Comparison of ENCODE assay signal across 26 cellular contexts in the genomic region with DNA sequence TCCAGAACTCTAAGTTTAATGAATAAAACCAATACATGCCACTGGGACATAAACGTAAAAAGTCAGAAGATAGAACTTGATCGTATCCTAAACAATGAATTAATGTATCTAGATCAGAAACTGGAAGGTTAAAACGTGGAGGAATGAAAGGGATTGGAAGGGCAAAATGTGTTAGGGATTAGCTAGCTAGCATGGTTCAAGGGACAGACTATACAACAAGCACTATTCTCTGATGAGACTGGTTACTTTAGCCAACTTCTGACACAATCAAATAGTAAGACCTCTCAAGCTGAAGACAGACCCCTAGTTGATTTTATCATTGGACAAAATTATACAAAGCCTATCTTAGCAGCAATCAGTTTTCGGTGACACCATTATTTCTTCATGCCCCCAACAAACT.
"Had no signal": no experiment of that assay in that cellular context is flagged by ENCODE, and none has a peak within 500 bp of the region (broad histone marks: within the 10 kb centered on the region; RNA-seq: fewer than 3 reads in every experiment).

No MANE protein-coding gene starts in this region.

- H3K36me3 Mint-ChIP-seq: activated CD8-positive, alpha-beta memory T cell treated with anti-CD3 and anti-CD28 coated beads, Interleukin-2, amount 10 ng/mL, durations not matched to agents 7 days and 5 days; activated naive CD4-positive, alpha-beta T cell treated with anti-CD3 and anti-CD28 coated beads, Interleukin-2, amount 50 U/mL, for 72 hours; brain; WTC11 had no signal

- H3K9me3 Mint-ChIP-seq: activated CD4-positive, alpha-beta T cell treated with anti-CD3 and anti-CD28 coated beads, Interleukin-2, amount 10 ng/mL, durations not matched to agents 24 days and 14 days; activated naive CD4-positive, alpha-beta T cell treated with anti-CD3 and anti-CD28 coated beads, Interleukin-2, amount 50 U/mL, for 72 hours; activated naive CD8-positive, alpha-beta T cell treated with anti-CD3 and anti-CD28 coated beads, Interleukin-2, amount 50 U/mL, for 24 hours; activated T-cell treated with anti-CD3 and anti-CD28 coated beads, Interleukin-2, amount 50 U/mL, for 24 hours; brain; central memory CD8-positive, alpha-beta T cell; T-helper 1 cell treated with Interleukin-12 subunit alpha and Interleukin-12 subunit beta and Interleukin-4 antibody, amounts not matched to agents 30 μg/mL and 1 μg/mL, for 36 hours; WTC11 had no signal

- H3K4me3 Mint-ChIP-seq: activated CD4-positive, alpha-beta T cell treated with anti-CD3 and anti-CD28 coated beads, Interleukin-2, amount 10 ng/mL, durations not matched to agents 24 days and 14 days; activated CD8-positive, alpha-beta memory T cell treated with anti-CD3 and anti-CD28 coated beads, Interleukin-2, amount 10 ng/mL, durations not matched to agents 7 days and 5 days; activated naive CD8-positive, alpha-beta T cell treated with anti-CD3 and anti-CD28 coated beads, Interleukin-2, amount 50 U/mL, for 24 hours; activated T-cell treated with anti-CD3 and anti-CD28 coated beads, Interleukin-2, amount 50 U/mL, for 24 hours; brain; central memory CD8-positive, alpha-beta T cell; T-helper 1 cell treated with Interleukin-12 subunit alpha and Interleukin-12 subunit beta and Interleukin-4 antibody, amounts not matched to agents 30 μg/mL and 1 μg/mL, for 36 hours; WTC11 had no signal

- H3K36me3 ChIP-seq: ascending aorta, Peyer's patch had no signal

- DNase-seq: activated CD4-positive, alpha-beta T cell treated with anti-CD3 and anti-CD28 coated beads for 1 hour; activated CD4-positive, alpha-beta T cell treated with anti-CD3 and anti-CD28 coated beads, Interleukin-2, amount 10 ng/mL, durations not matched to agents 24 days and 14 days; activated CD4-positive, alpha-beta T cell treated with anti-CD3 and anti-CD28 coated beads, Interleukin-2, amount 50 U/mL, for 48 hours; activated CD8-positive, alpha-beta memory T cell treated with anti-CD3 and anti-CD28 coated beads, Interleukin-2, amount 10 ng/mL, durations not matched to agents 7 days and 5 days; activated effector memory CD4-positive, alpha-beta T cell treated with anti-CD3 and anti-CD28 coated beads, Interleukin-2, amount 50 U/mL, for 16 hours; activated naive CD4-positive, alpha-beta T cell treated with Interleukin-2 at 50 U/mL for 16 hours; activated naive CD8-positive, alpha-beta T cell treated with anti-CD3 and anti-CD28 coated beads, Interleukin-2, amount 50 U/mL, for 24 hours; activated T-cell treated with anti-CD3 and anti-CD28 coated beads, Interleukin-2, amount 50 U/mL, for 24 hours; amniotic stem cell; KG1; NCI-H1092; NCI-H1417; NCI-H2029 treated with DMSO at 0.1 percent for 48 hours; NCI-H510A treated with DMSO at 0.1 percent for 48 hours; NCI-H69; NK-92 treated with Interleukin-12 subunit alpha and Interleukin-12 subunit beta, amount 100 ng/mL, for 24 hours; Peyer's patch; Right ventricle myocardium superior; T-helper 9 cell had no signal

- H3K9me3 ChIP-seq: ascending aorta, Peyer's patch had no signal

- H3K4me1 ChIP-seq: ascending aorta, Peyer's patch had no signal

- H3K27ac Mint-ChIP-seq: activated CD4-positive, alpha-beta T cell treated with anti-CD3 and anti-CD28 coated beads, Interleukin-2, amount 10 ng/mL, durations not matched to agents 24 days and 14 days; activated CD8-positive, alpha-beta memory T cell treated with anti-CD3 and anti-CD28 coated beads, Interleukin-2, amount 10 ng/mL, durations not matched to agents 7 days and 5 days; activated naive CD4-positive, alpha-beta T cell treated with anti-CD3 and anti-CD28 coated beads, Interleukin-2, amount 50 U/mL, for 72 hours; activated naive CD8-positive, alpha-beta T cell treated with anti-CD3 and anti-CD28 coated beads, Interleukin-2, amount 50 U/mL, for 24 hours; activated T-cell treated with anti-CD3 and anti-CD28 coated beads, Interleukin-2, amount 50 U/mL, for 24 hours; brain; T-helper 1 cell treated with Interleukin-12 subunit alpha and Interleukin-12 subunit beta and Interleukin-4 antibody, amounts not matched to agents 30 μg/mL and 1 μg/mL, for 36 hours had no signal

- ATAC-seq: activated CD8-positive, alpha-beta memory T cell treated with anti-CD3 and anti-CD28 coated beads, Interleukin-2, amount 10 ng/mL, durations not matched to agents 7 days and 5 days; activated naive CD4-positive, alpha-beta T cell treated with anti-CD3 and anti-CD28 coated beads, Interleukin-2, amount 50 U/mL, for 72 hours; activated naive CD8-positive, alpha-beta T cell treated with anti-CD3 and anti-CD28 coated beads, Interleukin-2, amount 50 U/mL, for 24 hours; WTC11 had no signal

- H3K27ac ChIP-seq: ascending aorta, RWPE1 had no signal

- H3K4me3 ChIP-seq: ascending aorta, Peyer's patch had no signal

- H3K27me3 ChIP-seq: ascending aorta, Peyer's patch had no signal

- H3K4me1 Mint-ChIP-seq: brain had no signal
